In genomic region chr2:237692601-237693079, GRCh38 we compare ENCODE assay signal across 8 cellular contexts.
DNase-seq lines count a peak whose midpoint lies in the region; ATAC-seq and TF ChIP-seq lines count a peak whose summit lies in the region.

No MANE protein-coding gene starts in this region.

- H3K27ac Mint-ChIP-seq in CD14-positive monocyte, result peak overlapping the region; percentile 96 to 99 (median 99)

- DNase-seq in CD14-positive monocyte (ENCODE audit: low spot score), result no peak
- DNase-seq in M059J (ENCODE audit: low read depth), result peak; percentile 45
- peak in 4 of 7 donors; percentile 54 to 74 (median 57) for DNase-seq in adrenal gland
- DNase-seq in stimulated activated CD4-positive, alpha-beta T cell treated with anti-CD3 and anti-CD28 coated beads, Interleukin-2, amount 100 ng/mL, for 24 hours, result peak; percentile 46 to 48

- H3K9me3 Mint-ChIP-seq in CD14-positive monocyte, result peaks cover 0 to 2% (median 0%) of the 10 kb centered on the region in 7 donors

- H3K36me3 ChIP-seq in adrenal gland (replicated peaks in 1 of 2), result no peaks in the 10 kb centered on the region
- no peaks in the 10 kb centered on the region for H3K36me3 ChIP-seq in iPS-20b (ENCODE audit: insufficient read depth, low read depth, low read length)

- H3K4me1 ChIP-seq in adrenal gland (replicated peaks in 1 of 2), result peaks cover 26 to 70% of the 10 kb centered on the region in 2 donors
- peaks cover 29% of the 10 kb centered on the region for H3K4me1 ChIP-seq in iPS-20b (ENCODE audit: insufficient read depth, low read length)

- ATAC-seq in GM19397 (IDR thresholded peaks at IDR 0.05; ENCODE audit: unreplicated experiment) (peak; percentile 2), GM21423 (IDR thresholded peaks at IDR 0.05; ENCODE audit: unreplicated experiment) (no peak), HG03108 (IDR thresholded peaks at IDR 0.05; ENCODE audit: unreplicated experiment) (no peak)

- 0 to 1% (median 1%) methylated on average over 14 to 36 of the region's 36 CpGs for WGBS in adrenal gland, 4 donors

- peaks cover 0 to 3% (median 0%) of the 10 kb centered on the region in 3 donors for H3K27me3 Mint-ChIP-seq in CD14-positive monocyte (ENCODE audit: low read depth in 3 of 3)

- peak overlapping the region; percentile 100 for H3K4me3 Mint-ChIP-seq in CD14-positive monocyte

- H3K9me3 ChIP-seq in adrenal gland (replicated peaks in 1 of 3), result no peaks in the 10 kb centered on the region
- H3K9me3 ChIP-seq in iPS-20b (ENCODE audit: insufficient read depth, low read depth, low read length), result no peaks in the 10 kb centered on the region

- H3K9ac ChIP-seq in iPS-20b (ENCODE audit: low read depth, low read length), result peak overlapping the region; percentile 78; the same call in 1 of the 2 replicates

- peaks cover 67% of the 10 kb centered on the region for H3K4me1 Mint-ChIP-seq in CD14-positive monocyte

- TF ChIP-seq CTCF in CD14-positive monocyte (IDR thresholded peaks at IDR 0.05) (no peak), adrenal gland (IDR thresholded peaks at IDR 0.05) (no peak)

- H3K4me3 ChIP-seq in adrenal gland (peak overlapping the region; percentile 53 to 85 (median 80)), iPS-20b (ENCODE audit: low read length) (peak overlapping the region; percentile 75)

- peaks cover 26 to 34% of the 10 kb centered on the region in 2 donors for H3K36me3 Mint-ChIP-seq in CD14-positive monocyte

- intact Hi-C loops in CD14-positive monocyte (cut with micrococcal nuclease) (loop anchor here (2.0 to 5.0 kb wide), 2 partner anchors 20 to 35 kb away; no protein-coding TSS in a partner anchor), adrenal gland (cut with DNase I) (loop anchor here in 1 of 2 donors (5.0 kb wide), 1 partner anchor 40 kb away; no protein-coding TSS in a partner anchor)

- H3K27me3 ChIP-seq in adrenal gland, result no peaks in the 10 kb centered on the region
- peaks cover 23% of the 10 kb centered on the region for H3K27me3 ChIP-seq in iPS-20b (ENCODE audit: insufficient read depth, low read length)

- no peak for TF ChIP-seq POLR2A in adrenal gland (IDR thresholded peaks at IDR 0.05)

- peak overlapping the region; percentile 46 to 94 (median 85) for H3K27ac ChIP-seq in adrenal gland
- H3K27ac ChIP-seq in iPS-20b (ENCODE audit: low read length), result no peak overlapping the region
